ENCODE assay signal across 21 cellular contexts in the genomic region with DNA sequence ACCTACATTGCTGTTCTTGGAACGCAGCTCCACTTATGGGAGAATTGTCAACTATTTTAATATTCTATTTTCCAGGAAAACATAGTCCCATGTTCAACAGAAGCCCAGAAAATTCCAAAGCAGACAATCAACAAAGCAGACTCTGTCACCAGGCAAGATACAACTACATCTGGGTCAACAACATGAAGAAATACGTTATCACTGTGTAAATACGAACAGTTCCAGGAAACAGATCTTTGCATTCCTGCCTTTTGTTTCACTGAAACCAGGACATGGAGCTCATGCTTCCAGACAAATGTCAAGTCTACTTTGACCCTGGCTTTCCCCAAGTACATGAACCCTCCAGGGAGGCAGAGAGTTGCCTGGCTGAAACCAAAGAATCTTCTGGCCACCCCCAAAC.
A peak's percentile ranks its signal among the peaks of the same experiment; 100 is the strongest.
DNase-seq lines count a peak whose midpoint lies in the region; ATAC-seq and TF ChIP-seq lines count a peak whose summit lies in the region.
"Had no signal": no experiment of that assay in that cellular context is flagged by ENCODE, and none has a peak within 500 bp of the region (broad histone marks: within the 10 kb centered on the region; RNA-seq: fewer than 3 reads in every experiment).

No MANE protein-coding gene starts in this region.

- no peak overlapping the region for H3K4me3 ChIP-seq in liver (ENCODE audit: low read depth in 1 of 3, low read length in 3 of 3)

- no peak for TF ChIP-seq CTCF in liver (IDR thresholded peaks at IDR 0.05; ENCODE audit: low read depth, low read length, missing input control)

- H3K27me3 ChIP-seq in liver (ENCODE audit: control insufficient read depth in 4 of 4, insufficient read depth in 4 of 4, low read length in 3 of 4), result peaks cover 0 to 8% (median 0%) of the 10 kb centered on the region in 4 donors

- DNase-seq in SIG-M5 treated with dmso at 0.1 percent for 504 hours (lab: John Stamatoyannopoulos, UW; ENCODE audit: unreplicated experiment) (peak; percentile 35), SIG-M5 (lab: John Stamatoyannopoulos, UW) (no peak), dermis microvascular lymphatic vessel endothelial cell (ENCODE audit: low read depth in 2 of 2) (peak; percentile 39 to 73)
- no peak for DNase-seq in stimulated activated CD4-positive, alpha-beta T cell treated with anti-CD3 and anti-CD28 coated beads, Interleukin-2, amount 100 ng/mL, for 48 hours
- DNase-seq: ACHN; activated CD4-positive, alpha-beta T cell treated with anti-CD3 and anti-CD28 coated beads for 1 hour; activated naive CD8-positive, alpha-beta T cell treated with anti-CD3 and anti-CD28 coated beads, Interleukin-2, amount 50 U/mL, for 24 hours; caudate nucleus; CD4-positive, CD25-positive, alpha-beta regulatory T cell; H7; head of caudate nucleus; NCI-H1417 treated with DMSO at 0.1 percent for 48 hours; NK-92 treated with Interleukin-12 subunit alpha and Interleukin-12 subunit beta, amount 100 ng/mL, for 24 hours; stimulated activated CD4-positive, alpha-beta T cell treated with anti-CD3 and anti-CD28 coated beads, Interleukin-4, amount 100 ng/mL, for 1 hour; T1000 had no signal

- ATAC-seq in HG02571 (IDR thresholded peaks at IDR 0.05; ENCODE audit: unreplicated experiment) (no peak), HG03439 (IDR thresholded peaks at IDR 0.05; ENCODE audit: unreplicated experiment) (no peak), HG02588 (IDR thresholded peaks at IDR 0.05; ENCODE audit: unreplicated experiment) (no peak)
- ATAC-seq: activated naive CD8-positive, alpha-beta T cell treated with anti-CD3 and anti-CD28 coated beads, Interleukin-2, amount 50 U/mL, for 24 hours; natural killer cell treated with Interleukin-12 subunit alpha and Interleukin-12 subunit beta and Interleukin-15 and Interleukin-18, amount 100 ng/mL, for 72 hours had no signal

- no peaks in the 10 kb centered on the region for H3K9me3 ChIP-seq in liver (ENCODE audit: control insufficient read depth in 4 of 4, low read length in 3 of 4)

- 37% methylated on average over 3 of the region's 3 CpGs for WGBS in liver

- H3K27ac ChIP-seq in liver (ENCODE audit: low read depth in 1 of 2, low read length in 2 of 2), result no peak overlapping the region
- H3K27ac ChIP-seq: parathyroid adenoma had no signal

- no peak overlapping the region for H3K9ac ChIP-seq in liver (ENCODE audit: low read depth in 1 of 2, low read length in 2 of 2)
- H3K9ac ChIP-seq: parathyroid adenoma had no signal

- H3K36me3 ChIP-seq in liver (ENCODE audit: control insufficient read depth in 4 of 4, insufficient read depth in 3 of 4, low read depth in 1 of 4, low read length in 3 of 4), result no peaks in the 10 kb centered on the region

- H3K4me1 ChIP-seq in liver (ENCODE audit: control insufficient read depth in 4 of 4, insufficient read depth in 4 of 4, low read length in 3 of 4), result no peaks in the 10 kb centered on the region
- H3K4me1 ChIP-seq: parathyroid adenoma had no signal

- no peak for TF ChIP-seq RAD21 in liver (IDR thresholded peaks at IDR 0.05)

TF ChIP-seq in liver, 16 proteins besides CTCF, POLR2A, EP300 and RAD21:
- TF ChIP-seq JUND (IDR thresholded peaks at IDR 0.05), result no peak
- TF ChIP-seq SP1 (IDR thresholded peaks at IDR 0.05), result no peak
- no peak for TF ChIP-seq HNF4A (conservative IDR thresholded peaks at IDR 0.05)
- TF ChIP-seq, protein P1, sequence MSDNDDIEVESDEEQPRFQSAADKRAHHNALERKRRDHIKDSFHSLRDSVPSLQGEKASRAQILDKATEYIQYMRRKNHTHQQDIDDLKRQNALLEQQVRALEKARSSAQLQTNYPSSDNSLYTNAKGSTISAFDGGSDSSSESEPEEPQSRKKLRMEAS (IDR thresholded peaks at IDR 0.05), result no peak
- peak; percentile 44 for TF ChIP-seq FOXA2 (IDR thresholded peaks at IDR 0.05)
- peak; percentile 35 for TF ChIP-seq NR2F2 (IDR thresholded peaks at IDR 0.05)
- no peak for TF ChIP-seq EGR1 (IDR thresholded peaks at IDR 0.05; ENCODE audit: low read depth in 2 of 2)
- TF ChIP-seq, protein P2, sequence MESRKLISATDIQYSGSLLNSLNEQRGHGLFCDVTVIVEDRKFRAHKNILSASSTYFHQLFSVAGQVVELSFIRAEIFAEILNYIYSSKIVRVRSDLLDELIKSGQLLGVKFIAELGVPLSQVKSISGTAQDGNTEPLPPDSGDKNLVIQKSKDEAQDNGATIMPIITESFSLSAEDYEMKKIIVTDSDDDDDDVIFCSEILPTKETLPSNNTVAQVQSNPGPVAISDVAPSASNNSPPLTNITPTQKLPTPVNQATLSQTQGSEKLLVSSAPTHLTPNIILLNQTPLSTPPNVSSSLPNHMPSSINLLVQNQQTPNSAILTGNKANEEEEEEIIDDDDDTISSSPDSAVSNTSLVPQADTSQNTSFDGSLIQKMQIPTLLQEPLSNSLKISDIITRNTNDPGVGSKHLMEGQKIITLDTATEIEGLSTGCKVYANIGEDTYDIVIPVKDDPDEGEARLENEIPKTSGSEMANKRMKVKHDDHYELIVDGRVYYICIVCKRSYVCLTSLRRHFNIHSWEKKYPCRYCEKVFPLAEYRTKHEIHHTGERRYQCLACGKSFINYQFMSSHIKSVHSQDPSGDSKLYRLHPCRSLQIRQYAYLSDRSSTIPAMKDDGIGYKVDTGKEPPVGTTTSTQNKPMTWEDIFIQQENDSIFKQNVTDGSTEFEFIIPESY (IDR thresholded peaks at IDR 0.05), result no peak
TF ChIP-seq in liver: peak in this region for 2.

Comparison
In these comparisons a context has a peak if more than half of its experiments do, and no peak if none do; other contexts are left out.
1. DNase-seq: peak in SIG-M5 treated with dmso at 0.1 percent for 504 hours (single experiment) and dermis microvascular lymphatic vessel endothelial cell (2 of 2); none in SIG-M5 (single experiment) and stimulated activated CD4-positive, alpha-beta T cell treated with anti-CD3 and anti-CD28 coated beads, Interleukin-2, amount 100 ng/mL, for 48 hours (0 of 2).